ENCODE assay signal across 17 cellular contexts in the genomic region with DNA sequence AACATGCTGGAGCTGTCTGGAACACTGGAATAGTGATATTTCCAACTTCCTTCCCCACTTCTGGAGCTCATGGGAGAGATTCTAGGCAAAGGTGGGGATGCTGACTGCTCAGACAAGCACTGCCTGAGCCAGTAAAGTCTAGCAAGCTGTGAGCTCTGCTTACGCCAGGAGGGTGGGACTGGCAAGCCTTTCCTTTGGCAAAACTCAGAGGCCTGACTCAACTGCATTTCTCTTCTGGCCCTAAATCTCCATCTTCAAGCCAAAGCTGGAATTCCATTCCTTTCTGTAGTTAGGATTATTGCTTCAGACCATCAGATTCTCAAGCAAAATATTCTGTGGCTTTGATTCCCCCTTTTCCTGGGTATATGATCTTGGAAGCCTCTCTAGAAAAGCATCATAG. TPM values are rescaled to one million over a fixed set of nuclear protein-coding genes. Genes with fewer than 3 reads are reported as not detected.
DNase-seq lines count a peak whose midpoint lies in the region; ATAC-seq and TF ChIP-seq lines count a peak whose summit lies in the region.
"Had no signal": no experiment of that assay in that cellular context is flagged by ENCODE, and none has a peak within 500 bp of the region (broad histone marks: within the 10 kb centered on the region; RNA-seq: fewer than 3 reads in every experiment).

No MANE protein-coding gene starts in this region.

- no peaks in the 10 kb centered on the region for H3K27me3 Mint-ChIP-seq in T-helper 2 cell treated with Interferon-gamma antibody and Interleukin-4, amounts not matched to agents 5 μg/mL and 100 μg/mL, for 36 hours (ENCODE audit: low read depth)

- DNase-seq in AG10803 (ENCODE audit: low read depth) (peak; percentile 92), body of pancreas (peak in 3 of 4 donors; percentile 19 to 24 (median 20)), left cardiac atrium (peak; percentile 41), sciatic nerve (ENCODE audit: low spot score) (no peak), cerebellar cortex (ENCODE audit: low spot score) (no peak)
- no peak for DNase-seq in T-helper 2 cell treated with Interferon-gamma antibody and Interleukin-4, amounts not matched to agents 5 μg/mL and 100 μg/mL, for 36 hours (ENCODE audit: low spot score)
- DNase-seq: activated CD4-positive, alpha-beta T cell treated with anti-CD3 and anti-CD28 coated beads, Interleukin-2, amount 50 U/mL, for 48 hours; amniotic stem cell; foreskin keratinocyte; immature natural killer cell; NCI-H1694 treated with DMSO at 0.1 percent for 48 hours had no signal

- no peak overlapping the region for H3K4me3 Mint-ChIP-seq in T-helper 2 cell treated with Interferon-gamma antibody and Interleukin-4, amounts not matched to agents 5 μg/mL and 100 μg/mL, for 36 hours
- H3K4me3 Mint-ChIP-seq: activated T-helper 1 cell treated with anti-CD3 and anti-CD28 coated beads, Interleukin-12 subunit alpha, Interleukin-12 subunit beta, Interleukin-2, Interleukin-4 antibody, amounts not matched to agents 30 ng/mL and 10 ng/mL and 1 ng/mL, durations not matched to agents 14 hours and 24 hours and 36 hours; immature natural killer cell had no signal

- no peaks in the 10 kb centered on the region for H3K9me3 Mint-ChIP-seq in T-helper 2 cell treated with Interferon-gamma antibody and Interleukin-4, amounts not matched to agents 5 μg/mL and 100 μg/mL, for 36 hours
- H3K9me3 Mint-ChIP-seq: activated T-helper 1 cell treated with anti-CD3 and anti-CD28 coated beads, Interleukin-12 subunit alpha, Interleukin-12 subunit beta, Interleukin-2, Interleukin-4 antibody, amounts not matched to agents 30 ng/mL and 10 ng/mL and 1 ng/mL, durations not matched to agents 14 hours and 24 hours and 36 hours; immature natural killer cell had no signal

- peaks cover 13% of the 10 kb centered on the region for H3K4me1 Mint-ChIP-seq in T-helper 2 cell treated with Interferon-gamma antibody and Interleukin-4, amounts not matched to agents 5 μg/mL and 100 μg/mL, for 36 hours (ENCODE audit: low read depth)

- no peak for TF ChIP-seq POLR2A in body of pancreas (IDR thresholded peaks at IDR 0.05)

- no peaks in the 10 kb centered on the region for H3K27me3 ChIP-seq in body of pancreas
- H3K27me3 ChIP-seq: ovary had no signal

- no peaks in the 10 kb centered on the region for H3K4me1 ChIP-seq in body of pancreas
- H3K4me1 ChIP-seq: foreskin keratinocyte had no signal

- H3K36me3 ChIP-seq in body of pancreas (replicated peaks in 1 of 2; ENCODE audit: insufficient read depth in 1 of 2, low read depth in 2 of 2): no peaks in the 10 kb centered on the region
- H3K36me3 ChIP-seq: ovary had no signal

- intact Hi-C loops in body of pancreas (cut with DNase I) (no loop called here), left cardiac atrium (cut with DNase I) (no loop called here), sciatic nerve (cut with DNase I) (no loop called here)

- H3K4me3 ChIP-seq in AG10803 (ENCODE audit: low read length) (no peak overlapping the region), body of pancreas (no peak overlapping the region)
- H3K4me3 ChIP-seq: ovary, SK-N-MC had no signal

- H3K27ac ChIP-seq in body of pancreas: no peak overlapping the region
- H3K27ac ChIP-seq: foreskin keratinocyte, ovary, SK-N-MC had no signal

- no peaks in the 10 kb centered on the region for H3K9me3 ChIP-seq in body of pancreas
- H3K9me3 ChIP-seq: ovary had no signal

- 88 to 89% methylated on average over 1 of the region's 1 CpG for WGBS in body of pancreas, 2 donors

- TF ChIP-seq CTCF in AG10803 (conservative IDR thresholded peaks at IDR 0.05; ENCODE audit: low read length) (no peak), body of pancreas (IDR thresholded peaks at IDR 0.05) (no peak)

- no peak overlapping the region for H3K27ac Mint-ChIP-seq in T-helper 2 cell treated with Interferon-gamma antibody and Interleukin-4, amounts not matched to agents 5 μg/mL and 100 μg/mL, for 36 hours
- H3K27ac Mint-ChIP-seq: activated T-helper 1 cell treated with anti-CD3 and anti-CD28 coated beads, Interleukin-12 subunit alpha, Interleukin-12 subunit beta, Interleukin-2, Interleukin-4 antibody, amounts not matched to agents 30 ng/mL and 10 ng/mL and 1 ng/mL, durations not matched to agents 14 hours and 24 hours and 36 hours; immature natural killer cell had no signal

- ATAC-seq in body of pancreas: peak; percentile 47
- ATAC-seq in left cardiac atrium: peak; percentile 95 to 96
- ATAC-seq in sciatic nerve: peak; percentile 95
- no peak for ATAC-seq in GM21526 (IDR thresholded peaks at IDR 0.05; ENCODE audit: low FRiP score, unreplicated experiment)
- no peak for ATAC-seq in GM18870 (IDR thresholded peaks at IDR 0.05; ENCODE audit: unreplicated experiment)
- ATAC-seq: foreskin keratinocyte had no signal

- no peaks in the 10 kb centered on the region for H3K36me3 Mint-ChIP-seq in T-helper 2 cell treated with Interferon-gamma antibody and Interleukin-4, amounts not matched to agents 5 μg/mL and 100 μg/mL, for 36 hours (ENCODE audit: low read depth)

RNA-seq across cellular contexts. Expression of gene EPB42, which starts 20.3 kb away (rescaled TPM):
- total RNA-seq in body of pancreas (not detected), left cardiac atrium (1 to 10 TPM in 1 of 2 donors, under 1 TPM in 1; 0.68 to 2.3 TPM), sciatic nerve (4.5 TPM)
- total RNA-seq: activated T-helper 1 cell treated with anti-CD3 and anti-CD28 coated beads, Interleukin-12 subunit alpha, Interleukin-12 subunit beta, Interleukin-2, Interleukin-4 antibody, amounts not matched to agents 30 ng/mL and 10 ng/mL and 1 ng/mL, durations not matched to agents 14 hours and 24 hours and 36 hours; foreskin keratinocyte; NCI-H460 had no signal

RNA-seq across cellular contexts. Expression of gene TGM5, which starts 25.6 kb away (rescaled TPM):
- total RNA-seq in body of pancreas (not detected), left cardiac atrium (not detected), sciatic nerve (not detected)
- total RNA-seq: activated T-helper 1 cell treated with anti-CD3 and anti-CD28 coated beads, Interleukin-12 subunit alpha, Interleukin-12 subunit beta, Interleukin-2, Interleukin-4 antibody, amounts not matched to agents 30 ng/mL and 10 ng/mL and 1 ng/mL, durations not matched to agents 14 hours and 24 hours and 36 hours; foreskin keratinocyte; NCI-H460; ovary had no signal

RNA-seq across cellular contexts. Expression of gene CCNDBP1, which starts 55.9 kb away (rescaled TPM):
- total RNA-seq in body of pancreas: 10 to 100 TPM; 15.5 to 37.1 TPM
- total RNA-seq in left cardiac atrium: 10 to 100 TPM; 45.1 to 50.0 TPM
- total RNA-seq in sciatic nerve: 68.6 TPM

Comparison
In these comparisons a context has a peak if more than half of its experiments do, and no peak if none do; other contexts are left out.
1. DNase-seq: peak in AG10803 (single experiment), body of pancreas (3 of 4) and left cardiac atrium (single experiment); none in sciatic nerve (single experiment), cerebellar cortex (single experiment) and T-helper 2 cell treated with Interferon-gamma antibody and Interleukin-4, amounts not matched to agents 5 μg/mL and 100 μg/mL, for 36 hours (single experiment).
2. ATAC-seq: peak in body of pancreas (single experiment), left cardiac atrium (2 of 2) and sciatic nerve (single experiment); none in GM21526 (single experiment) and GM18870 (single experiment).